9 cellular contexts compared by ENCODE assay signal in genomic region chr10:43259981-43260761, GRCh38. TPM values are rescaled to one million over a fixed set of nuclear protein-coding genes. Genes with fewer than 3 reads are reported as not detected.
DNase-seq lines count a peak whose midpoint lies in the region; ATAC-seq and TF ChIP-seq lines count a peak whose summit lies in the region.
"Had no signal": no experiment of that assay in that cellular context is flagged by ENCODE, and none has a peak within 500 bp of the region (broad histone marks: within the 10 kb centered on the region; RNA-seq: fewer than 3 reads in every experiment).

No MANE protein-coding gene starts in this region.

- H3K9me3 ChIP-seq in smooth muscle cell (replicated peaks; ENCODE audit: low read depth) (no peaks in the 10 kb centered on the region), uterus (no peaks in the 10 kb centered on the region)

- no peak overlapping the region for H3K9ac ChIP-seq in smooth muscle cell (ENCODE audit: low read depth)

- H3K27ac ChIP-seq in smooth muscle cell (ENCODE audit: low read depth) (no peak overlapping the region), uterus (no peak overlapping the region)

- no peaks in the 10 kb centered on the region for H3K79me2 ChIP-seq in smooth muscle cell (ENCODE audit: low read depth)

- ATAC-seq in HG03457 (IDR thresholded peaks at IDR 0.05; ENCODE audit: unreplicated experiment) (no peak), GM19395 (IDR thresholded peaks at IDR 0.05; ENCODE audit: unreplicated experiment) (no peak)

- H4K20me1 ChIP-seq in smooth muscle cell (ENCODE audit: low read depth): no peaks in the 10 kb centered on the region

- peaks cover 6% of the 10 kb centered on the region for H3K27me3 ChIP-seq in H7 (ENCODE audit: control insufficient read depth, insufficient read depth, low read length)
- peaks cover 23% of the 10 kb centered on the region for H3K27me3 ChIP-seq in smooth muscle cell (ENCODE audit: low read depth)
- no peaks in the 10 kb centered on the region for H3K27me3 ChIP-seq in uterus

- H3K4me1 ChIP-seq in smooth muscle cell (ENCODE audit: low read depth): no peaks in the 10 kb centered on the region
- no peaks in the 10 kb centered on the region for H3K4me1 ChIP-seq in uterus

- intact Hi-C loops in lower leg skin (cut with DNase I; ENCODE audit: low total_unique reads): no loop called here
- intact Hi-C loops in uterus (cut with DNase I; ENCODE audit: low total_unique reads): no loop called here

- peak; percentile 22 for DNase-seq in D341Med (ENCODE audit: low spot score)
- DNase-seq in H7: peak; percentile 58
- peak; percentile 55 for DNase-seq in choroid plexus epithelial cell (ENCODE audit: low read depth)
- DNase-seq in lower leg skin (ENCODE audit: low spot score in 2 of 2): peak; percentile 11 to 84
- DNase-seq in smooth muscle cell (lab: John Stamatoyannopoulos, UW; ENCODE audit: unreplicated experiment): no peak
- no peak for DNase-seq in uterus
- DNase-seq: NCI-H1105 had no signal

- no peak overlapping the region for H3K4me3 ChIP-seq in H7 (ENCODE audit: insufficient read depth, low read depth, low read length)
- H3K4me3 ChIP-seq in choroid plexus epithelial cell (ENCODE audit: low read depth, low read length): no peak overlapping the region
- H3K4me3 ChIP-seq in lower leg skin (ENCODE audit: low read depth, poor library complexity, severe bottlenecking): no peak overlapping the region
- no peak overlapping the region for H3K4me3 ChIP-seq in smooth muscle cell
- H3K4me3 ChIP-seq in uterus: no peak overlapping the region

- no peaks in the 10 kb centered on the region for H3F3A ChIP-seq in smooth muscle cell (ENCODE audit: low read depth)

- no peaks in the 10 kb centered on the region for H3K36me3 ChIP-seq in H7 (replicated peaks; ENCODE audit: control insufficient read depth, insufficient read depth, low read length)
- H3K36me3 ChIP-seq in smooth muscle cell (ENCODE audit: low read depth): no peaks in the 10 kb centered on the region
- H3K36me3 ChIP-seq in uterus: no peaks in the 10 kb centered on the region

- H3K4me2 ChIP-seq in smooth muscle cell: no peak overlapping the region

- TF ChIP-seq CTCF in choroid plexus epithelial cell (conservative IDR thresholded peaks at IDR 0.05; ENCODE audit: low read depth, low read length): no peak
- TF ChIP-seq CTCF in lower leg skin (IDR thresholded peaks at IDR 0.05): no peak
- TF ChIP-seq CTCF in smooth muscle cell (IDR thresholded peaks at IDR 0.05; ENCODE audit: borderline replicate concordance, insufficient read depth, poor library complexity, severe bottlenecking): no peak
- no peak for TF ChIP-seq CTCF in uterus (IDR thresholded peaks at IDR 0.05)

- 39% methylated on average over 15 to 17 of the region's 17 CpGs for WGBS in lower leg skin, 2 donors
- 78% methylated on average over 17 of the region's 17 CpGs for WGBS in smooth muscle cell (ENCODE audit: low lambda C conversion rate)

- no peak for TF ChIP-seq POLR2A in lower leg skin (IDR thresholded peaks at IDR 0.05)
- TF ChIP-seq POLR2A in uterus (IDR thresholded peaks at IDR 0.05): no peak

- no peak overlapping the region for H2AFZ ChIP-seq in smooth muscle cell (ENCODE audit: low read depth)

RNA-seq across cellular contexts. Expression of gene RASGEF1A, which starts 6.7 kb away (rescaled TPM):
- total RNA-seq in H7 (2014; rRNA removed; shearing (Covaris generic)): 31.0 and 41.3 TPM in 2 replicates
- total RNA-seq in lower leg skin (1 to 10 TPM in 3 of 4 donors, under 1 TPM in 1; 0.15 to 3.3 (median 1.6) TPM), smooth muscle cell (5.9 and 8.9 TPM in 2 replicates), uterus (1 to 10 TPM in 2 of 4 donors, under 1 TPM in 1, not detected in 1; under 0.01 to 3.5 (median 2.8) TPM)
- 7.7 and 7.9 TPM in 2 replicates for polyA plus RNA-seq in smooth muscle cell

Comparison
In these comparisons a context has a peak if more than half of its experiments do, and no peak if none do; other contexts are left out.
1. DNase-seq: peak in D341Med (single experiment), H7 (single experiment), choroid plexus epithelial cell (single experiment) and lower leg skin (2 of 2); none in smooth muscle cell (single experiment) and uterus (0 of 2).